ENCODE assay signal across 9 cellular contexts in genomic region chr1:95071539-95071938, GRCh38. TPM values are rescaled to one million over a fixed set of nuclear protein-coding genes. Genes with fewer than 3 reads are reported as not detected.
DNase-seq lines count a peak whose midpoint lies in the region; ATAC-seq, FAIRE-seq and TF ChIP-seq lines count a peak whose summit lies in the region.
"Had no signal": no experiment of that assay in that cellular context is flagged by ENCODE, and none has a peak within 500 bp of the region (broad histone marks: within the 10 kb centered on the region; RNA-seq: fewer than 3 reads in every experiment).

No MANE protein-coding gene starts in this region.

- H3K4me3 Mint-ChIP-seq in astrocyte (ENCODE audit: unreplicated experiment) (peak overlapping the region; percentile 100), mesothelial cell of epicardium (peak overlapping the region; percentile 97)

- H2AFZ ChIP-seq in astrocyte (ENCODE audit: low read depth, low read length): peak overlapping the region; percentile 94

- peak overlapping the region in 4 of 12 donors; percentile 90 to 94 (median 93) for H3K27ac ChIP-seq in heart left ventricle
- no peak overlapping the region for H3K27ac ChIP-seq in astrocyte (ENCODE audit: low read depth, low read length)
- H3K27ac ChIP-seq in vagina: no peak overlapping the region

- peaks cover 10% of the 10 kb centered on the region for H3K4me1 Mint-ChIP-seq in astrocyte (ENCODE audit: low read depth, unreplicated experiment)
- H3K4me1 Mint-ChIP-seq in mesothelial cell of epicardium: peaks cover 11% of the 10 kb centered on the region

- peak overlapping the region; percentile 90 for H3K4me2 ChIP-seq in astrocyte (ENCODE audit: low read length)

- peaks cover 2% of the 10 kb centered on the region for H3K36me3 Mint-ChIP-seq in astrocyte (ENCODE audit: low read depth, unreplicated experiment)
- H3K36me3 Mint-ChIP-seq in mesothelial cell of epicardium: peaks cover 2% of the 10 kb centered on the region

- ATAC-seq in heart left ventricle (no peak), left cardiac atrium (no peak)

- H3K9me3 ChIP-seq in heart left ventricle (no peaks in the 10 kb centered on the region), astrocyte (ENCODE audit: insufficient read depth, low read depth, low read length) (no peaks in the 10 kb centered on the region), vagina (no peaks in the 10 kb centered on the region)

- no peaks in the 10 kb centered on the region for H3K27me3 ChIP-seq in heart left ventricle
- H3K27me3 ChIP-seq in astrocyte (ENCODE audit: insufficient read depth, low read length): no peaks in the 10 kb centered on the region
- H3K27me3 ChIP-seq in vagina: no peaks in the 10 kb centered on the region

- H3K4me1 ChIP-seq in heart left ventricle: peaks cover 0 to 17% (median 8%) of the 10 kb centered on the region in 12 donors
- peaks cover 7% of the 10 kb centered on the region for H3K4me1 ChIP-seq in astrocyte (ENCODE audit: insufficient read depth, low read length)
- peaks cover 11% of the 10 kb centered on the region for H3K4me1 ChIP-seq in vagina

- H3K79me2 ChIP-seq in astrocyte (ENCODE audit: insufficient read depth, low read length): peaks cover 3% of the 10 kb centered on the region

- DNase-seq in heart left ventricle (no peak), left cardiac atrium (no peak), astrocyte (ENCODE audit: low read depth) (no peak), mesothelial cell of epicardium (ENCODE audit: low spot score in 2 of 2, unreplicated experiment in 2 of 2) (no peak), vagina (ENCODE audit: extremely low spot score in 2 of 2) (no peak), urothelium cell line (ENCODE audit: low spot score) (no peak), RPMI8226 (no peak), iPS-NIHi11 (ENCODE audit: low spot score) (no peak)
- DNase-seq: SHP77 treated with DMSO at 0.1 percent for 48 hours had no signal

- no peak for FAIRE-seq in astrocyte (lab: Jason Lieb, UNC)
- no peak for FAIRE-seq in urothelium cell line (lab: Jason Lieb, UNC)

- H3K4me3 ChIP-seq in heart left ventricle (peak overlapping the region in 8 of 12 donors; percentile 65 to 77 (median 68)), astrocyte (ENCODE audit: insufficient read depth, low read depth, low read length) (peak overlapping the region; percentile 89), vagina (peak overlapping the region; percentile 46 to 75)

- H3K27ac Mint-ChIP-seq in astrocyte (ENCODE audit: unreplicated experiment): no peak overlapping the region
- peak overlapping the region; percentile 98 for H3K27ac Mint-ChIP-seq in mesothelial cell of epicardium

- WGBS in heart left ventricle, 4 donors: 71 to 80% (median 78%) methylated on average over 2 of the region's 2 CpGs

- H3K9ac ChIP-seq in astrocyte (ENCODE audit: low read length): peak overlapping the region; percentile 85

- TF ChIP-seq POLR2A in heart left ventricle (IDR thresholded peaks at IDR 0.05) (no peak), vagina (IDR thresholded peaks at IDR 0.05) (no peak)

- intact Hi-C loops in heart left ventricle (cut with DNase I) (loop anchor here in 1 of 10 donors (5.0 kb wide), 1 partner anchor 161 kb away; the partner anchor contains the start of gene RWDD3), left cardiac atrium (cut with DNase I) (loop anchor here (5.0 kb wide), 1 partner anchor 161 kb away; the partner anchor contains the start of gene RWDD3 (in 2 of the 2)), vagina (cut with DNase I) (loop anchor here (5.0 kb wide), 1 partner anchor 161 kb away; the partner anchor contains the start of gene RWDD3)

- H4K20me1 ChIP-seq in astrocyte (ENCODE audit: insufficient read depth, low read length): no peaks in the 10 kb centered on the region

- peaks cover 0 to 6% (median 0%) of the 10 kb centered on the region in 9 donors for H3K36me3 ChIP-seq in heart left ventricle
- no peaks in the 10 kb centered on the region for H3K36me3 ChIP-seq in astrocyte (ENCODE audit: insufficient read depth, low read length)
- no peaks in the 10 kb centered on the region for H3K36me3 ChIP-seq in vagina

- no peaks in the 10 kb centered on the region for H3K9me3 Mint-ChIP-seq in astrocyte (ENCODE audit: unreplicated experiment)
- no peaks in the 10 kb centered on the region for H3K9me3 Mint-ChIP-seq in mesothelial cell of epicardium

- TF ChIP-seq CTCF in heart left ventricle (IDR thresholded peaks at IDR 0.05) (no peak), astrocyte (IDR thresholded peaks at IDR 0.05; ENCODE audit: insufficient read depth, low read depth, low read length) (no peak), mesothelial cell of epicardium (IDR thresholded peaks at IDR 0.05; ENCODE audit: unreplicated experiment) (no peak), vagina (IDR thresholded peaks at IDR 0.05) (no peak)

- no peaks in the 10 kb centered on the region for H3K27me3 Mint-ChIP-seq in astrocyte (ENCODE audit: low read depth, unreplicated experiment)
- H3K27me3 Mint-ChIP-seq in mesothelial cell of epicardium (ENCODE audit: low read depth): no peaks in the 10 kb centered on the region

RNA-seq across cellular contexts. Expression of gene ALG14, which starts 1.2 kb away (rescaled TPM):
- total RNA-seq in heart left ventricle (1 to 10 TPM in 7 of 9 donors, under 1 TPM in 2; 0.56 to 4.7 (median 3.2) TPM), left cardiac atrium (1 to 10 TPM; 2.5 to 4.3 TPM), astrocyte (6.9 and 8.1 TPM in 2 replicates), mesothelial cell of epicardium (3.8 to 5.3 TPM (median 5.0 TPM) in 3 replicates), vagina (0.74 TPM)
- 1 to 10 TPM in 1 of 2 donors, under 1 TPM in 1; 0.76 to 1.8 TPM for polyA plus RNA-seq in heart left ventricle

RNA-seq across cellular contexts. Expression of gene TLCD4, which starts 45.6 kb away (rescaled TPM):
- 10 to 100 TPM; 27.6 to 82.7 (median 66.9) TPM for total RNA-seq in heart left ventricle
- polyA plus RNA-seq in heart left ventricle: 10 to 100 TPM; 13.0 to 17.7 TPM
- total RNA-seq in left cardiac atrium: 10 to 100 TPM; 43.4 to 48.3 TPM
- total RNA-seq in astrocyte: 0.99 and 1.8 TPM in 2 replicates
- total RNA-seq in mesothelial cell of epicardium: 5.1 to 6.2 TPM (median 5.6 TPM) in 3 replicates
- 4.4 TPM for total RNA-seq in vagina
